In genomic region chr3:134134240-134134639, GRCh38 we compare ENCODE assay signal across 14 cellular contexts.
"Had no signal": no experiment of that assay in that cellular context is flagged by ENCODE, and none has a peak within 500 bp of the region (broad histone marks: within the 10 kb centered on the region; RNA-seq: fewer than 3 reads in every experiment).

No MANE protein-coding gene starts in this region.

- H3K4me3 ChIP-seq: ascending aorta, left ventricle myocardium inferior had no signal

- H3K27ac ChIP-seq: ascending aorta, epithelial cell of prostate, left ventricle myocardium inferior had no signal

- DNase-seq: activated CD4-positive, alpha-beta T cell treated with anti-CD3 and anti-CD28 coated beads, Interleukin-2, amount 50 U/mL, for 1 hour; activated CD8-positive, alpha-beta memory T cell treated with anti-CD3 and anti-CD28 coated beads for 24 hours; activated naive CD4-positive, alpha-beta T cell; dermis blood vessel endothelial cell; effector memory CD8-positive, alpha-beta T cell; left ventricle myocardium inferior; nucleus accumbens; stimulated activated CD4-positive, alpha-beta T cell treated with anti-CD3 and anti-CD28 coated beads, Interleukin-2, amount 100 ng/mL, for 48 hours; stimulated activated naive CD4-positive, alpha-beta T cell; T-cell; T-helper 9 cell had no signal

- ATAC-seq: activated CD4-positive, CD25-positive, alpha-beta regulatory T cell treated with anti-CD3 and anti-CD28 coated beads, Interleukin-2, amount 50 U/mL, for 24 hours; effector memory CD8-positive, alpha-beta T cell; T-cell had no signal

- H3K27me3 ChIP-seq: ascending aorta had no signal

- H3K4me1 ChIP-seq: ascending aorta, left ventricle myocardium inferior had no signal

- H3K9me3 ChIP-seq: ascending aorta had no signal
